Comparison of ENCODE assay signal across 14 cellular contexts in the genomic region with DNA sequence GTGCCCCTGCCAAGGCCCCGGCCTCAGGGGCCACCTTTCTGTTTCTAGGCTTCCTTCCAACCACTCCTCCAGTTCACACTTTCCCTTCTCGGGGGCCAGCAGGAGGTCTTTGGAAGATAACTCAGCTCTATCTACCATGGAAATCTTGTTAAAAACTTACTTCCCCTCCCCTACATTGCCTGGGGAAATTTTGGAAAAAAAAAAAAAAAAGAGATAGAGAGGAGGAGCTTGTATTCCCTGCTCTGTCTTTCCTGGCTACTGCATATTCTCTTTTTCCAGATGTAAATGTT.
A peak's percentile ranks its signal among the peaks of the same experiment; 100 is the strongest.
DNase-seq lines count a peak whose midpoint lies in the region; ATAC-seq and TF ChIP-seq lines count a peak whose summit lies in the region.
"Had no signal": no experiment of that assay in that cellular context is flagged by ENCODE, and none has a peak within 500 bp of the region (broad histone marks: within the 10 kb centered on the region; RNA-seq: fewer than 3 reads in every experiment).

No MANE protein-coding gene starts in this region.

- H3K27ac ChIP-seq in right atrium auricular region: no peak overlapping the region
- peak overlapping the region; percentile 98 for H3K27ac ChIP-seq in SK-N-MC
- H3K27ac ChIP-seq in gastroesophageal sphincter: peak overlapping the region in 3 of 4 donors; percentile 9 to 44 (median 24)
- peak overlapping the region; percentile 11 to 26 (median 12) for H3K27ac ChIP-seq in upper lobe of left lung
- H3K27ac ChIP-seq: suprapubic skin had no signal

- peaks cover 0 to 11% of the 10 kb centered on the region in 2 donors for H3K4me1 ChIP-seq in right atrium auricular region
- peaks cover 0 to 19% (median 0%) of the 10 kb centered on the region in 3 donors for H3K4me1 ChIP-seq in gastroesophageal sphincter
- peaks cover 0 to 12% (median 0%) of the 10 kb centered on the region in 4 donors for H3K4me1 ChIP-seq in upper lobe of left lung

- no peak for DNase-seq in Right ventricle myocardium superior
- no peak for DNase-seq in right atrium auricular region (ENCODE audit: low spot score)
- DNase-seq in SK-N-MC (ENCODE audit: low read depth, low spot score): peak; percentile 97
- DNase-seq in upper lobe of left lung: no peak
- no peak for DNase-seq in activated naive CD4-positive, alpha-beta T cell treated with anti-CD3 and anti-CD28 coated beads, Interleukin-2, amount 50 U/mL, for 16 hours
- no peak for DNase-seq in NCI-H748 (lab: John Stamatoyannopoulos, UW; ENCODE audit: unreplicated experiment)
- DNase-seq: activated effector memory CD4-positive, alpha-beta T cell treated with anti-CD3 and anti-CD28 coated beads, Interleukin-2, amount 50 U/mL, for 16 hours; CD4-positive, alpha-beta T cell; central memory CD4-positive, alpha-beta T cell; Kasumi-1; NK-92 treated with Interleukin-12 subunit alpha and Interleukin-12 subunit beta, amount 100 ng/mL, for 24 hours had no signal

- intact Hi-C loops in Right ventricle myocardium superior (cut with DNase I): no loop called here

- H3K36me3 ChIP-seq in right atrium auricular region (no peaks in the 10 kb centered on the region), SK-N-MC (ENCODE audit: insufficient read depth, low read length) (peaks cover 9% of the 10 kb centered on the region), gastroesophageal sphincter (peaks cover 0 to 14% of the 10 kb centered on the region in 2 donors), upper lobe of left lung (peaks cover 0 to 9% (median 2%) of the 10 kb centered on the region in 4 donors)
- H3K36me3 ChIP-seq: suprapubic skin had no signal

- no peak for TF ChIP-seq POLR2A in gastroesophageal sphincter (IDR thresholded peaks at IDR 0.05)
- no peak for TF ChIP-seq POLR2A in upper lobe of left lung (IDR thresholded peaks at IDR 0.05)

- TF ChIP-seq EP300 in gastroesophageal sphincter (IDR thresholded peaks at IDR 0.05) (no peak), upper lobe of left lung (IDR thresholded peaks at IDR 0.05) (no peak)

- no CpG with 5 or more reads among the region's 2 CpGs for WGBS in gastroesophageal sphincter (ENCODE audit: low coverage in 1 of 2), 2 donors
- 70 to 82% methylated on average over 2 of the region's 2 CpGs for WGBS in upper lobe of left lung, 2 donors

- no peak overlapping the region for H3K9ac ChIP-seq in SK-N-MC (ENCODE audit: insufficient read length)

- H3K9me3 ChIP-seq in right atrium auricular region (no peaks in the 10 kb centered on the region), SK-N-MC (ENCODE audit: low read depth, low read length) (no peaks in the 10 kb centered on the region), gastroesophageal sphincter (no peaks in the 10 kb centered on the region), upper lobe of left lung (no peaks in the 10 kb centered on the region)
- H3K9me3 ChIP-seq: suprapubic skin had no signal

- H3K27me3 ChIP-seq in right atrium auricular region (no peaks in the 10 kb centered on the region), gastroesophageal sphincter (no peaks in the 10 kb centered on the region), upper lobe of left lung (no peaks in the 10 kb centered on the region)
- H3K27me3 ChIP-seq: suprapubic skin had no signal

- H3K4me3 ChIP-seq in right atrium auricular region (no peak overlapping the region), SK-N-MC (peak overlapping the region; percentile 73), gastroesophageal sphincter (no peak overlapping the region), upper lobe of left lung (no peak overlapping the region)
- H3K4me3 ChIP-seq: suprapubic skin had no signal

- TF ChIP-seq CTCF in right atrium auricular region (IDR thresholded peaks at IDR 0.05) (no peak), gastroesophageal sphincter (IDR thresholded peaks at IDR 0.05) (no peak), upper lobe of left lung (IDR thresholded peaks at IDR 0.05) (no peak)

- ATAC-seq in Right ventricle myocardium superior (ENCODE audit: poor library complexity) (peak; percentile 40), gastroesophageal sphincter (no peak), upper lobe of left lung (ENCODE audit: low FRiP score in 2 of 2) (no peak), GM21528 (IDR thresholded peaks at IDR 0.05; ENCODE audit: low FRiP score, unreplicated experiment) (no peak)

Comparison
In these comparisons a context has a peak if more than half of its experiments do, and no peak if none do; other contexts are left out.
1. H3K27ac ChIP-seq: peak in SK-N-MC (single experiment), gastroesophageal sphincter (3 of 4) and upper lobe of left lung (4 of 4); none in right atrium auricular region (0 of 2).